Comparison of ENCODE assay signal across 9 cellular contexts in the genomic region with DNA sequence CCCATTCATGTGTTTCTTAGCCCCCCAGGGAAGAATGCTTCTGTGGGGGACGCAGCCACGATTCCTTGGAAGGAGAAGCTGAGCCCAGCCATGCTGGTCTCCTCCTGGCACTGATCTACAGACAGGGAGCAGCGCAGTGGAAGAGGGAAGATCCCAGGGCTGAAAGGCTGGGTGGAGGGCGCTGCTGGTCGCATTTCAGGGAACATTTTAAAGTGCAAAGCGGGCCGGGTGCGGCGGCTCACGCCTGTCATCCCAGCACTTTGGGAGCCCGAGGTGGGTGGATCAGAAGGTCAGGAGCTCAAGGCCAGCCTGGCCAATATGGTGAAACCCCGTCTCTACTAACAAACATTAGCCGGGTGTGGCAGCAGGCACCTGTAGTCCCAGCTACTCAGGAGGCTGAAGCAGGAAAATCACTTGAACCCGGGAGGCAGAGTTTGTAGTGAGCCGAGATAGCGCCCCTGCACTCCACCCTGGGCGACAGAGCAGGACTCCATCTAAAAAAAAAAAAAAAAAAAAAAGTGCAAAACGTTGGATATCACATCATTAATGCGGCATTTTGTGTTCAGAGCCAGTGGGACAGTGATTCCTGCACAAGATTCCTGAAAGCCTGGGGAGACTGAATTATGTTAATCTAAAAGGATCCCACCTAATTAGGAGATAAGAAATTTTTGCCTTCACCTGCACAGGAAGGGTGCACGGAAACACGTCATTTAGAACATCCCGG. TPM values are rescaled to one million over a fixed set of nuclear protein-coding genes. Genes with fewer than 3 reads are reported as not detected.
DNase-seq lines count a peak whose midpoint lies in the region; ATAC-seq, FAIRE-seq and TF ChIP-seq lines count a peak whose summit lies in the region.
"Had no signal": no experiment of that assay in that cellular context is flagged by ENCODE, and none has a peak within 500 bp of the region (broad histone marks: within the 10 kb centered on the region; RNA-seq: fewer than 3 reads in every experiment).

No MANE protein-coding gene starts in this region.

- intact Hi-C loops in PC-9 (cut with micrococcal nuclease; ENCODE audit: unreplicated experiment) = loop anchor here (1.0 kb wide), 1 partner anchor 106 kb away; no protein-coding TSS in a partner anchor

- TF ChIP-seq CTCF in PC-9 (conservative IDR thresholded peaks at IDR 0.05) (no peak; the same call in 1 of the 2 replicates), fibroblast of lung (conservative IDR thresholded peaks at IDR 0.05 in 1 of 2, IDR thresholded peaks at IDR 0.05 in 1 of 2; ENCODE audit: low read depth in 1 of 2, low read length in 2 of 2) (no peak), retinal pigment epithelial cell (conservative IDR thresholded peaks at IDR 0.05; ENCODE audit: low read depth, low read length) (no peak)

- H3F3A ChIP-seq in PC-9 (ENCODE audit: insufficient read depth, low read depth) = no peaks in the 10 kb centered on the region; the same call in 1 of the 2 replicates

- H3K4me3 ChIP-seq in PC-9 (peak overlapping the region; percentile 74), fibroblast of lung (replicated peaks in 1 of 4; ENCODE audit: control extremely low read depth in 1 of 4, insufficient read depth in 1 of 4, low read depth in 3 of 4, low read length in 4 of 4) (peak overlapping the region; percentile 62 to 75 (median 70)), retinal pigment epithelial cell (ENCODE audit: low read length) (peak overlapping the region; percentile 57)

- no peak for ATAC-seq in HG02938 (IDR thresholded peaks at IDR 0.05; ENCODE audit: unreplicated experiment)
- no peak for ATAC-seq in HG03521 (IDR thresholded peaks at IDR 0.05; ENCODE audit: unreplicated experiment)

- H3K79me2 ChIP-seq in PC-9 (ENCODE audit: low read depth) (no peaks in the 10 kb centered on the region), fibroblast of lung (ENCODE audit: control insufficient read depth, insufficient read depth, low read length) (peaks cover 4% of the 10 kb centered on the region)

- no peak for DNase-seq in GM18507 (ENCODE audit: extremely low spot score, insufficient read length, low read depth)
- DNase-seq in PC-9 = no peak
- DNase-seq in fibroblast of lung (ENCODE audit: low read depth in 2 of 2) = no peak
- no peak for DNase-seq in retinal pigment epithelial cell (ENCODE audit: low read depth)
- no peak for DNase-seq in H54 (ENCODE audit: insufficient read length, low spot score)
- no peak for DNase-seq in inferior parietal cortex (ENCODE audit: extremely low spot score)
- DNase-seq: occipital lobe had no signal

- peak overlapping the region; percentile 76 for H3K4me2 ChIP-seq in PC-9
- peak overlapping the region; percentile 94 for H3K4me2 ChIP-seq in fibroblast of lung (ENCODE audit: extremely low read depth, insufficient read depth, low read length)

- H3K9me2 ChIP-seq in PC-9 (ENCODE audit: insufficient read depth) = no peaks in the 10 kb centered on the region

- CTCF ChIA-PET in PC-9 (lab: Charles Lee) = no interaction called here

- H3K36me3 ChIP-seq in PC-9 (ENCODE audit: low read depth) (no peaks in the 10 kb centered on the region), fibroblast of lung (ENCODE audit: control insufficient read depth, insufficient read depth, low read length) (peaks cover 8% of the 10 kb centered on the region)

- peak; percentile 54 for FAIRE-seq in GM18507 (lab: Jason Lieb, UNC)
- no peak for FAIRE-seq in H54 (lab: Jason Lieb, UNC)

- H3K27ac ChIP-seq in PC-9 = no peak overlapping the region
- H3K27ac ChIP-seq in fibroblast of lung (ENCODE audit: insufficient read depth, low read length) = no peak overlapping the region

- H3K27me3 ChIP-seq in PC-9 (ENCODE audit: insufficient read depth, low read depth) = no peaks in the 10 kb centered on the region
- H3K27me3 ChIP-seq in fibroblast of lung (ENCODE audit: control insufficient read depth, insufficient read depth, low read length) = no peaks in the 10 kb centered on the region

- BruUV-seq in PC-9 (replicated peaks; lab: Mats Ljungman, UMichigan) = no TSS peak

- peak overlapping the region; percentile 83 for H2AFZ ChIP-seq in PC-9
- peak overlapping the region; percentile 97 for H2AFZ ChIP-seq in fibroblast of lung (ENCODE audit: low read length)

- peak overlapping the region; percentile 85 for H3K9ac ChIP-seq in fibroblast of lung (ENCODE audit: insufficient read depth, low read length)

- peaks cover 16% of the 10 kb centered on the region for H3K4me1 ChIP-seq in PC-9 (replicated peaks; ENCODE audit: insufficient read depth)
- H3K4me1 ChIP-seq in fibroblast of lung (ENCODE audit: control insufficient read depth, extremely low read depth, insufficient read depth, low read length) = no peaks in the 10 kb centered on the region

- POLR2A ChIA-PET in PC-9 (lab: Charles Lee; ENCODE audit: unreplicated experiment) = interaction anchor here (0.7 kb wide), 1 partner anchor 232 kb away, joined by 5 read pairs; no protein-coding TSS in a partner anchor

- no peak for TF ChIP-seq POLR2A in H54 (IDR thresholded peaks at IDR 0.05; ENCODE audit: low read depth, low read length)

- H4K20me1 ChIP-seq in PC-9 (ENCODE audit: insufficient read depth) (no peaks in the 10 kb centered on the region), fibroblast of lung (ENCODE audit: control insufficient read depth, extremely low read depth, insufficient read depth, low read length) (no peaks in the 10 kb centered on the region)

- H3K9me3 ChIP-seq in PC-9 (ENCODE audit: insufficient read depth, low read depth) (no peaks in the 10 kb centered on the region), fibroblast of lung (ENCODE audit: control insufficient read depth, insufficient read depth, low read depth, low read length) (no peaks in the 10 kb centered on the region)

RNA-seq across cellular contexts. Expression of gene CHMP6, which starts 0.6 kb away (rescaled TPM):
- 17.4 and 18.1 TPM in 2 replicates for total RNA-seq in PC-9 (2021)
- 9.2 and 11.2 TPM in 2 replicates for total RNA-seq in fibroblast of lung
- 30.1 and 34.4 TPM in 2 replicates for polyA plus RNA-seq in fibroblast of lung
- 33.4 and 34.9 TPM in 2 replicates for polyA plus RNA-seq in fibroblast of lung (2012)
- 7.2 and 12.8 TPM in 2 replicates for polyA minus RNA-seq in fibroblast of lung (ENCODE audit: low replicate concordance)

RNA-seq across cellular contexts. Expression of gene BAIAP2, which starts 43.9 kb away (rescaled TPM):
- 109 and 125 TPM in 2 replicates for total RNA-seq in PC-9 (2021)
- total RNA-seq in fibroblast of lung = 10.0 and 13.4 TPM in 2 replicates
- polyA plus RNA-seq in fibroblast of lung = 6.0 and 10.9 TPM in 2 replicates
- 11.7 and 22.1 TPM in 2 replicates for polyA plus RNA-seq in fibroblast of lung (2012)
- polyA minus RNA-seq in fibroblast of lung (ENCODE audit: low replicate concordance) = 15.5 and 29.9 TPM in 2 replicates
